In the genomic region with DNA sequence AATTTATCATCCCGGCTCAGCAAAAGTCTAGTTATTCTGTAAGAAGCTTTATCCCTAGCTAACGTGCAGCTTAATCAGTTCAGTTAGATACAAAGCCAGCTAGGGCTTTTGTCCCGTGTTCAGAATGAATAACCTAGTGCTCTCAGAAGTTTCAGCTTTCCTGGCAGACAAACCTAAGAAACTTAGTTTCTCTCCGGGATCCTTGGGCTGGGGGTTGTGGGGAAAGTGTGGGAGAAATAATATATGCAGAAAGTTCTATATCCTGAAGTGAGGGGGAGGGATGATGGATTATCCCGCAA, we compare ENCODE assay signal across 13 cellular contexts.
"Had no signal": no experiment of that assay in that cellular context is flagged by ENCODE, and none has a peak within 500 bp of the region (broad histone marks: within the 10 kb centered on the region; RNA-seq: fewer than 3 reads in every experiment).

No MANE protein-coding gene starts in this region.

- H3K4me1 ChIP-seq: gastrocnemius medialis had no signal

- DNase-seq: activated CD4-positive, alpha-beta T cell treated with anti-CD3 and anti-CD28 coated beads, Interleukin-2, amount 50 U/mL, for 4 hours; activated CD4-positive, CD25-positive, alpha-beta regulatory T cell treated with anti-CD3 and anti-CD28 coated beads, Interleukin-2, amount 50 U/mL, for 72 hours; activated T-cell treated with anti-CD3 and anti-CD28 coated beads for 4 hours; stimulated activated naive CD4-positive, alpha-beta T cell treated with Interleukin-2 at 50 U/mL for 16 hours had no signal

- H3K9me3 Mint-ChIP-seq: activated T-helper 1 cell treated with anti-CD3 and anti-CD28 coated beads, Interleukin-12 subunit alpha, Interleukin-12 subunit beta, Interleukin-2, Interleukin-4 antibody, amounts not matched to agents 30 ng/mL and 10 ng/mL and 1 ng/mL, durations not matched to agents 14 hours and 24 hours and 36 hours; memory B cell had no signal

- H3K4me1 Mint-ChIP-seq: memory B cell, naive B cell had no signal

- ATAC-seq: gastrocnemius medialis had no signal

- H3K4me3 ChIP-seq: coronary artery, gastrocnemius medialis, mucosa of descending colon, thyroid gland had no signal

- H3K4me3 Mint-ChIP-seq: activated naive CD8-positive, alpha-beta T cell; activated T-helper 1 cell treated with anti-CD3 and anti-CD28 coated beads, Interleukin-12 subunit alpha, Interleukin-12 subunit beta, Interleukin-2, Interleukin-4 antibody, amounts not matched to agents 30 ng/mL and 10 ng/mL and 1 ng/mL, durations not matched to agents 14 hours and 24 hours and 36 hours; memory B cell; naive B cell had no signal

- H3K27ac Mint-ChIP-seq: activated naive CD8-positive, alpha-beta T cell; activated T-helper 1 cell treated with anti-CD3 and anti-CD28 coated beads, Interleukin-12 subunit alpha, Interleukin-12 subunit beta, Interleukin-2, Interleukin-4 antibody, amounts not matched to agents 30 ng/mL and 10 ng/mL and 1 ng/mL, durations not matched to agents 14 hours and 24 hours and 36 hours; memory B cell; naive B cell had no signal

- H3K27me3 ChIP-seq: gastrocnemius medialis, thyroid gland had no signal

- H3K36me3 ChIP-seq: gastrocnemius medialis, thyroid gland had no signal

- H3K9me3 ChIP-seq: gastrocnemius medialis, mucosa of descending colon, thyroid gland had no signal

- H3K36me3 Mint-ChIP-seq: activated naive CD8-positive, alpha-beta T cell; memory B cell; naive B cell had no signal

- H3K27ac ChIP-seq: coronary artery, gastrocnemius medialis, thyroid gland, VCaP had no signal
